Comparison of ENCODE assay signal across 1 cellular context in the genomic region with DNA sequence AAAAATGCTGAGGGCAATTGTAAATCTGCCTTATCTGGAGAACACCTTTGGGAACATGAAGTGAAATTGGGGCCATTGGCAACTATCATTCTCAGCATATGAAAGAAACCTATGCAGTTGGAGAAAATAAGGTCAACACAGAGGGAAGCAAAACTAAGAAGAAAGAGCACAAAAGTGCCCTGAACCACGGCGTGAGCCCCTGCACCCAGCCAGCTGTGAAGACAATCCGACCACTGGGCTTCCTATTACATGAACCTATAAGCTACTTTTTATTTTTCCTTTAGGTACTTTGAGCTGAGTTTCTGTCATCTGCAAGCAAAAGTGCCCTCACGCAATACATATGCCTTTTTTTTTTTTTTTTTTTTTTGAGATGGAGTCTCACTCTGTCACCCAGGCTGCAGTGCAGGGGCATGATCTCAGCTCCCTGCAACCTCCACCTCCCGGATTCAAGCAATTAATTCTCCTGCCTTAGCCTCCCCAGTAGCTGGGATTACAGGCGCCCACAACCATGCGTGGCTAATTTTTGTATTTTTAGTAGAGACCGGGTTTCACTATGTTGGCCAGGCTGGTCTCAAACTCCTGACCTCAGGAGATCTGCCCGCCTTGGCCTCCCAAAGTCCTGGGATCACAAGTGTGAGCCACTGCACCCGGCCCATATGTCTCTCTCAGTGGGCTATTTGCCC.
A peak's percentile ranks its signal among the peaks of the same experiment; 100 is the strongest.
TF ChIP-seq lines count a peak whose summit lies in the region.

No MANE protein-coding gene starts in this region.

TF ChIP-seq in K562, 482 proteins besides CTCF, POLR2A, EP300 and RAD21:
- 0 out of 2 replicates have a peak, but pooled peaks have one; percentile 23 for TF ChIP-seq CBFA2T3 (IDR thresholded peaks at IDR 0.05)
TF ChIP-seq in K562: peak in this region for 1; not testable (repeated sequence) for 481.
